ENCODE assay signal across 18 cellular contexts in genomic region chr11:12449961-12450715, GRCh38.
DNase-seq lines count a peak whose midpoint lies in the region; ATAC-seq, FAIRE-seq and TF ChIP-seq lines count a peak whose summit lies in the region.
"Had no signal": no experiment of that assay in that cellular context is flagged by ENCODE, and none has a peak within 500 bp of the region (broad histone marks: within the 10 kb centered on the region; RNA-seq: fewer than 3 reads in every experiment).

No MANE protein-coding gene starts in this region.

- no peak for FAIRE-seq in A549 (lab: Jason Lieb, UNC)
- FAIRE-seq in bronchial epithelial cell (lab: Jason Lieb, UNC), result peak; percentile 85
- peak; percentile 93 for FAIRE-seq in keratinocyte (lab: Jason Lieb, UNC)
- FAIRE-seq: A204.1, colon had no signal

- peaks cover 12% of the 10 kb centered on the region for H3K4me1 ChIP-seq in A549
- peaks cover 45% of the 10 kb centered on the region for H3K4me1 ChIP-seq in keratinocyte (ENCODE audit: control insufficient read depth, extremely low read depth, insufficient read depth, low read length)
- no peaks in the 10 kb centered on the region for H3K4me1 ChIP-seq in aorta (ENCODE audit: control insufficient read depth in 1 of 2, insufficient read depth in 2 of 2, low read length in 2 of 2)

- H3K4me2 ChIP-seq in A549 (peak overlapping the region; percentile 7), keratinocyte (ENCODE audit: control insufficient read depth, extremely low read depth, insufficient read depth, low read depth, low read length) (peak overlapping the region; percentile 54)
- H3K4me2 ChIP-seq: SK-N-SH had no signal

- peak overlapping the region in 1 of 2 experiments; percentile 35; a peak in 2 of 6 replicates for H3K27ac ChIP-seq in A549
- peak overlapping the region; percentile 42 for H3K27ac ChIP-seq in keratinocyte (ENCODE audit: control insufficient read depth, insufficient read depth, low read length)
- H3K27ac ChIP-seq in aorta (ENCODE audit: low read depth in 1 of 2, low read length in 2 of 2), result no peak overlapping the region
- H3K27ac ChIP-seq: right atrium auricular region had no signal

- no peak overlapping the region for H3K9ac ChIP-seq in keratinocyte (ENCODE audit: control insufficient read depth, extremely low read depth, insufficient read depth, low read length)
- H3K9ac ChIP-seq: SK-N-SH had no signal

- H3K9me1 ChIP-seq in keratinocyte (ENCODE audit: control insufficient read depth, extremely low read depth, insufficient read depth, low read length), result no peaks in the 10 kb centered on the region

- dilution Hi-C loops in keratinocyte (cut with MboI; ENCODE audit: extremely low pct_ligation_motif_present, low sequenced_read_pairs), result no loop called here

- H4K20me1 ChIP-seq in keratinocyte (ENCODE audit: control insufficient read depth, extremely low read depth, insufficient read depth, low read length), result no peaks in the 10 kb centered on the region

- TF ChIP-seq CTCF in A549 (IDR thresholded peaks at IDR 0.05) (no peak), bronchial epithelial cell (IDR thresholded peaks at IDR 0.05; ENCODE audit: insufficient read depth, low read length, severe bottlenecking) (no peak), keratinocyte (optimal IDR thresholded peaks at IDR 0.05 in 1 of 3, IDR thresholded peaks at IDR 0.05 in 1 of 3, conservative IDR thresholded peaks at IDR 0.05 in 1 of 3; ENCODE audit: extremely low read depth in 1 of 3, insufficient read depth in 2 of 3, low read length in 3 of 3) (no peak)

- H3K4me3 ChIP-seq in A549 (no peak overlapping the region), bronchial epithelial cell (ENCODE audit: low read depth, low read length) (no peak overlapping the region), keratinocyte (ENCODE audit: control insufficient read depth in 2 of 3, extremely low read depth in 1 of 3, insufficient read depth in 2 of 3, low read depth in 1 of 3, low read length in 3 of 3) (no peak overlapping the region), aorta (ENCODE audit: low read length in 2 of 2) (no peak overlapping the region)
- H3K4me3 ChIP-seq: right atrium auricular region had no signal

- TF ChIP-seq RAD21 in A549 (conservative IDR thresholded peaks at IDR 0.05 in 1 of 2, IDR thresholded peaks at IDR 0.05 in 1 of 2), result no peak

- H3K79me2 ChIP-seq in keratinocyte (ENCODE audit: control insufficient read depth, insufficient read depth, low read length), result peaks cover 5% of the 10 kb centered on the region

- H3K27me3 ChIP-seq in bronchial epithelial cell (ENCODE audit: control insufficient read depth, insufficient read depth, low read length) (no peaks in the 10 kb centered on the region), keratinocyte (ENCODE audit: control insufficient read depth, extremely low read depth, insufficient read depth, low read length) (no peaks in the 10 kb centered on the region), aorta (ENCODE audit: control insufficient read depth in 1 of 2, insufficient read depth in 2 of 2, low read length in 1 of 2) (no peaks in the 10 kb centered on the region)
- H3K27me3 ChIP-seq: right atrium auricular region had no signal

- ATAC-seq in A549 (peak in 1 of 2 experiments; percentile 52; a peak in 2 of 6 replicates), aorta (ENCODE audit: low FRiP score) (no peak)
- ATAC-seq: Panc1; stimulated activated naive CD8-positive, alpha-beta T cell treated with anti-CD3 and anti-CD28 coated beads, Interleukin-15, Interleukin-2, amounts not matched to agents 100 U/mL and 50 U/mL, for 24 hours had no signal

- no peak for TF ChIP-seq POLR2A in A549 (IDR thresholded peaks at IDR 0.05; ENCODE audit: low read length)

- POLR2A ChIA-PET in A549 (lab: Yijun Ruan, JAX), result no interaction called here

- no peak for TF ChIP-seq EP300 in A549 (IDR thresholded peaks at IDR 0.05)

- H3K9me3 ChIP-seq in A549 (no peaks in the 10 kb centered on the region), keratinocyte (ENCODE audit: control insufficient read depth, low read depth, low read length) (no peaks in the 10 kb centered on the region), aorta (ENCODE audit: control insufficient read depth, low read length) (no peaks in the 10 kb centered on the region)
- H3K9me3 ChIP-seq: right atrium auricular region, SK-N-SH had no signal

- no peak overlapping the region for H2AFZ ChIP-seq in keratinocyte (ENCODE audit: control insufficient read depth, low read length)

- CTCF ChIA-PET in A549 (lab: Yijun Ruan, JAX), result interaction anchor here (0.9 kb wide), 1 partner anchor 220 kb away, joined by 3 read pairs; no protein-coding TSS in a partner anchor

- no peaks in the 10 kb centered on the region for H3K36me3 ChIP-seq in bronchial epithelial cell (ENCODE audit: control insufficient read depth, insufficient read depth, low read length)
- no peaks in the 10 kb centered on the region for H3K36me3 ChIP-seq in keratinocyte (ENCODE audit: control insufficient read depth in 2 of 2, extremely low read depth in 1 of 2, insufficient read depth in 2 of 2, low read length in 2 of 2)
- H3K36me3 ChIP-seq in aorta (ENCODE audit: control insufficient read depth in 1 of 2, insufficient read depth in 2 of 2, low read length in 1 of 2), result no peaks in the 10 kb centered on the region
- H3K36me3 ChIP-seq: right atrium auricular region had no signal

- WGBS in A549 (ENCODE audit: missing lambda C conversion rate), result 73% methylated on average over 3 of the region's 3 CpGs
- 93 to 94% methylated on average over 3 of the region's 3 CpGs for WGBS in aorta, 2 donors

- intact Hi-C loops in aorta (cut with DNase I), result no loop called here

- DNase-seq in A549 (ENCODE audit: low read depth in 1 of 2, low spot score in 1 of 2) (peak in 1 of 2 experiments; percentile 11), HPDE6-E6E7 (ENCODE audit: extremely low spot score) (peak; percentile 54), bronchial epithelial cell (ENCODE audit: low read depth) (peak; percentile 95), keratinocyte (ENCODE audit: low read depth, low spot score) (peak; percentile 69), cerebellar cortex (ENCODE audit: low spot score) (no peak), iPS-NIHi7 (ENCODE audit: extremely low spot score) (no peak), aorta (no peak)
- DNase-seq in stimulated activated CD4-positive, alpha-beta T cell treated with anti-CD3 and anti-CD28 coated beads, Interleukin-2, amount 100 ng/mL, for 24 hours, result no peak
- DNase-seq: activated CD4-positive, alpha-beta T cell treated with anti-CD3 and anti-CD28 coated beads for 1 hour; activated gamma-delta T cell; CD4-positive, alpha-beta T cell; SK-N-SH; stimulated activated naive CD8-positive, alpha-beta T cell treated with anti-CD3 and anti-CD28 coated beads, Interleukin-15, Interleukin-2, amounts not matched to agents 100 U/mL and 50 U/mL, for 24 hours; T-helper 9 cell had no signal

TF ChIP-seq in A549, 52 proteins besides CTCF, POLR2A, EP300 and RAD21:
- no peak for TF ChIP-seq JUN (IDR thresholded peaks at IDR 0.05)
- no peak for TF ChIP-seq KDM5A (IDR thresholded peaks at IDR 0.05)
- TF ChIP-seq NPAS2 (CRISPR knock-in tag; IDR thresholded peaks at IDR 0.05; ENCODE audit: borderline replicate concordance), result no peak
- no peak for TF ChIP-seq FOXS1 (CRISPR knock-in tag; IDR thresholded peaks at IDR 0.05)
- TF ChIP-seq RCOR1 (IDR thresholded peaks at IDR 0.05; ENCODE audit: low read depth, low read length), result no peak
- TF ChIP-seq ATOH8 (CRISPR knock-in tag; IDR thresholded peaks at IDR 0.05; ENCODE audit: low read depth), result no peak
- no peak for TF ChIP-seq HMGXB4 (CRISPR knock-in tag; IDR thresholded peaks at IDR 0.05; ENCODE audit: borderline replicate concordance)
- TF ChIP-seq RFX5 (IDR thresholded peaks at IDR 0.05), result no peak
- TF ChIP-seq, protein P1, sequence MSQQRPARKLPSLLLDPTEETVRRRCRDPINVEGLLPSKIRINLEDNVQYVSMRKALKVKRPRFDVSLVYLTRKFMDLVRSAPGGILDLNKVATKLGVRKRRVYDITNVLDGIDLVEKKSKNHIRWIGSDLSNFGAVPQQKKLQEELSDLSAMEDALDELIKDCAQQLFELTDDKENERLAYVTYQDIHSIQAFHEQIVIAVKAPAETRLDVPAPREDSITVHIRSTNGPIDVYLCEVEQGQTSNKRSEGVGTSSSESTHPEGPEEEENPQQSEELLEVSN (IDR thresholded peaks at IDR 0.05; ENCODE audit: borderline replicate concordance, low read depth), result no peak
- TF ChIP-seq FOSB (CRISPR knock-in tag; IDR thresholded peaks at IDR 0.05), result no peak
- TF ChIP-seq HDAC2 (IDR thresholded peaks at IDR 0.05), result no peak
- TF ChIP-seq NFE2L2 (conservative IDR thresholded peaks at IDR 0.05; ENCODE audit: low read length), result no peak
- no peak for TF ChIP-seq TFCP2L1 (CRISPR knock-in tag; IDR thresholded peaks at IDR 0.05)
- TF ChIP-seq ZSCAN20 (CRISPR knock-in tag; IDR thresholded peaks at IDR 0.05), result no peak

Comparison
In these comparisons a context has a peak if more than half of its experiments do, and no peak if none do; other contexts are left out.
1. DNase-seq: peak in HPDE6-E6E7 (single experiment), bronchial epithelial cell (single experiment) and keratinocyte (single experiment); none in cerebellar cortex (single experiment), stimulated activated CD4-positive, alpha-beta T cell treated with anti-CD3 and anti-CD28 coated beads, Interleukin-2, amount 100 ng/mL, for 24 hours (0 of 2), iPS-NIHi7 (single experiment) and aorta (0 of 2).